17 cellular contexts compared by ENCODE assay signal in the genomic region with DNA sequence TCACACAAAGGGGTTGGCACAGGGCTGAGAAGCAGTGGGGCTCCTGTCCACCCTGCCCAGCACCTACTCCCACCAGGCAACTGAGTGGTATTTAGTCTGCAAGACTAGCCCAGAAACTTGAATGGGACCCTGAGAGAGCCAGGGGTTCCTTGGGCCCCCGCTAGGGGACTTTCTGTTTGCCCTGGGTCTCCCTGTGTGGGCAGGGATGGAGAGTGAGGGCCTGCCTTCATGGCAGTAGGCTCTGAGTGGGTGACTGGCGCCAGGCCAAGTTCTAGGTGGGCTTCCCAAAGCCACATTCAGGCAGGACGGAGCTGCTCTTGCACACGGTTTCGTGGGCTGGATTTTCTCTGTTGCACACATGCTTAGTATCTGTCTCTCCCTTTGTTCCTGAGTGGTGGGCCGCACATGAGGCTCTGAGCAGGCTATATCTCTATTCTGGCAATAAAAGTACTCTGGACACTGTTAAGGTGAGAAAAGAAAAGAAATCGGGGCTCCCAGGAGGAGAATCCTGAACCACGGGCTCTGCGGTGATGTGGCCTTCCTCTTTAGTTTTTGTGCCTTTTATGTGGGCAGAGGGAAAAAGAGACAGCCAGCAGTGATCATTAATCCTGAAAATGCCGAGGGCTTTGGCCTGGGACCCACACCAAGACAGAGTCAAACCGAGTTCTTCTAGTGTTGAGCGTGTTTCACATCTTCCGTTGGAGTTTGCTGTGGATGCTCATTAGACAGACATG. TPM values are rescaled to one million over a fixed set of nuclear protein-coding genes. Genes with fewer than 3 reads are reported as not detected.
DNase-seq lines count a peak whose midpoint lies in the region; ATAC-seq and TF ChIP-seq lines count a peak whose summit lies in the region.
"Had no signal": no experiment of that assay in that cellular context is flagged by ENCODE, and none has a peak within 500 bp of the region (broad histone marks: within the 10 kb centered on the region; RNA-seq: fewer than 3 reads in every experiment).

No MANE protein-coding gene starts in this region.

- H3K27me3 Mint-ChIP-seq in CD4-positive, CD25-positive, alpha-beta regulatory T cell, result no peaks in the 10 kb centered on the region
- H3K27me3 Mint-ChIP-seq in GM23338 (ENCODE audit: insufficient read depth, low read depth, poor library complexity), result no peaks in the 10 kb centered on the region
- H3K27me3 Mint-ChIP-seq in activated naive CD8-positive, alpha-beta T cell, result no peaks in the 10 kb centered on the region
- H3K27me3 Mint-ChIP-seq in osteocyte (ENCODE audit: unreplicated experiment), result peaks cover 36% of the 10 kb centered on the region

- H3K9me3 ChIP-seq in CD4-positive, CD25-positive, alpha-beta regulatory T cell (ENCODE audit: control insufficient read depth in 2 of 2, low read length in 2 of 2), result peaks cover 4 to 5% of the 10 kb centered on the region in 2 experiments
- H3K9me3 ChIP-seq: gastrocnemius medialis had no signal

- H3K9me3 Mint-ChIP-seq in CD4-positive, CD25-positive, alpha-beta regulatory T cell, result peaks cover 0 to 8% (median 0%) of the 10 kb centered on the region in 7 donors
- H3K9me3 Mint-ChIP-seq in GM23338 (peaks cover 9% of the 10 kb centered on the region), osteocyte (ENCODE audit: unreplicated experiment) (peaks cover 9% of the 10 kb centered on the region)
- H3K9me3 Mint-ChIP-seq in activated naive CD8-positive, alpha-beta T cell (ENCODE audit: low read depth), result no peaks in the 10 kb centered on the region

- no peak overlapping the region for H3K4me3 ChIP-seq in CD4-positive, CD25-positive, alpha-beta regulatory T cell (ENCODE audit: low read depth, low read length)
- no peak overlapping the region for H3K4me3 ChIP-seq in GM23338
- H3K4me3 ChIP-seq: gastrocnemius medialis, lower lobe of right lung, right atrium auricular region had no signal

- peaks cover 5% of the 10 kb centered on the region; the same call in 1 of the 2 replicates for H3K9me2 ChIP-seq in GM23338 (ENCODE audit: insufficient read depth)

- H3K36me3 Mint-ChIP-seq in CD4-positive, CD25-positive, alpha-beta regulatory T cell, result peaks cover 55% of the 10 kb centered on the region
- H3K36me3 Mint-ChIP-seq in GM23338 (ENCODE audit: low read depth) (no peaks in the 10 kb centered on the region; the same call in 2 of the 3 replicates), osteocyte (ENCODE audit: unreplicated experiment) (peaks cover 3% of the 10 kb centered on the region)
- H3K36me3 Mint-ChIP-seq in activated naive CD8-positive, alpha-beta T cell, result peaks cover 33% of the 10 kb centered on the region
- H3K36me3 Mint-ChIP-seq: CD8-positive, alpha-beta T cell had no signal

- no peaks in the 10 kb centered on the region for H3K27me3 ChIP-seq in CD4-positive, CD25-positive, alpha-beta regulatory T cell (ENCODE audit: control insufficient read depth, insufficient read depth, low read length)
- H3K27me3 ChIP-seq in GM23338 (ENCODE audit: insufficient read depth), result no peaks in the 10 kb centered on the region
- H3K27me3 ChIP-seq: gastrocnemius medialis, right atrium auricular region had no signal

- no peaks in the 10 kb centered on the region for H4K20me1 ChIP-seq in GM23338 (replicated peaks; ENCODE audit: insufficient read depth)

- peaks cover 42% of the 10 kb centered on the region for H3K36me3 ChIP-seq in CD4-positive, CD25-positive, alpha-beta regulatory T cell (ENCODE audit: control insufficient read depth, insufficient read depth, low read length)
- no peaks in the 10 kb centered on the region for H3K36me3 ChIP-seq in GM23338 (ENCODE audit: insufficient read depth)
- H3K36me3 ChIP-seq: gastrocnemius medialis, lower lobe of right lung, right atrium auricular region had no signal

- H3K27ac ChIP-seq in CD4-positive, CD25-positive, alpha-beta regulatory T cell (ENCODE audit: insufficient read depth, low read length, poor library complexity, severe bottlenecking), result peak overlapping the region; percentile 94
- no peak overlapping the region for H3K27ac ChIP-seq in GM23338 (ENCODE audit: low read depth)
- H3K27ac ChIP-seq: lower lobe of right lung, right atrium auricular region, RWPE1 had no signal

- no peaks in the 10 kb centered on the region for H3K79me2 ChIP-seq in GM23338 (replicated peaks; ENCODE audit: insufficient read depth)

- no peak for ATAC-seq in CD4-positive, CD25-positive, alpha-beta regulatory T cell (ENCODE audit: low read depth in 2 of 2)
- no peak for ATAC-seq in GM23338
- ATAC-seq in left cardiac atrium, result no peak
- ATAC-seq: CD8-positive, alpha-beta T cell; gastrocnemius medialis; lower lobe of right lung had no signal

- H3F3A ChIP-seq in GM23338 (replicated peaks; ENCODE audit: low read depth), result no peaks in the 10 kb centered on the region

- TF ChIP-seq CTCF in GM23338 (conservative IDR thresholded peaks at IDR 0.05; ENCODE audit: low read depth in 2 of 2), result no peak
- TF ChIP-seq CTCF in osteocyte (IDR thresholded peaks at IDR 0.05), result no peak
- no peak for TF ChIP-seq CTCF in GM10266 (IDR thresholded peaks at IDR 0.05; ENCODE audit: control insufficient read depth, insufficient read depth, low read depth, missing control alignments)

- H3K4me1 ChIP-seq in CD4-positive, CD25-positive, alpha-beta regulatory T cell (ENCODE audit: control insufficient read depth, insufficient read depth, low read length, poor library complexity, severe bottlenecking), result peaks cover 76% of the 10 kb centered on the region
- H3K4me1 ChIP-seq in GM23338 (ENCODE audit: insufficient read depth), result no peaks in the 10 kb centered on the region
- H3K4me1 ChIP-seq: right atrium auricular region had no signal

- H3K27ac Mint-ChIP-seq in CD4-positive, CD25-positive, alpha-beta regulatory T cell, result peak overlapping the region; percentile 74 to 95 (median 90)
- no peak overlapping the region for H3K27ac Mint-ChIP-seq in GM23338
- H3K27ac Mint-ChIP-seq in activated naive CD8-positive, alpha-beta T cell, result peak overlapping the region; percentile 41
- no peak overlapping the region for H3K27ac Mint-ChIP-seq in osteocyte (ENCODE audit: unreplicated experiment)
- H3K27ac Mint-ChIP-seq: CD8-positive, alpha-beta T cell; H9 had no signal

- peak overlapping the region; percentile 56; the same call in 1 of the 2 replicates for H2AFZ ChIP-seq in GM23338

- no peak overlapping the region for H3K4me3 Mint-ChIP-seq in CD4-positive, CD25-positive, alpha-beta regulatory T cell
- H3K4me3 Mint-ChIP-seq in GM23338 (no peak overlapping the region), osteocyte (ENCODE audit: unreplicated experiment) (no peak overlapping the region)
- H3K4me3 Mint-ChIP-seq in activated naive CD8-positive, alpha-beta T cell, result no peak overlapping the region
- H3K4me3 Mint-ChIP-seq: CD8-positive, alpha-beta T cell; H9 had no signal

- DNase-seq in CD4-positive, CD25-positive, alpha-beta regulatory T cell, result no peak
- DNase-seq in GM23338 (ENCODE audit: low spot score) (no peak), osteocyte (ENCODE audit: extremely low spot score, unreplicated experiment) (peak; percentile 80), putamen (ENCODE audit: low spot score) (no peak), GM10266 (ENCODE audit: extremely low spot score) (no peak), left cardiac atrium (no peak)
- DNase-seq: caudate nucleus; gastrocnemius medialis; H9; lower lobe of right lung; NCI-H82; stimulated activated naive CD4-positive, alpha-beta T cell treated with Interleukin-2 at 50 U/mL for 16 hours had no signal

- no peak overlapping the region for H3K4me2 ChIP-seq in GM23338

- intact Hi-C loops in left cardiac atrium (cut with DNase I), result no loop called here

- peaks cover 67 to 95% (median 84%) of the 10 kb centered on the region in 4 donors for H3K4me1 Mint-ChIP-seq in CD4-positive, CD25-positive, alpha-beta regulatory T cell
- H3K4me1 Mint-ChIP-seq in GM23338, result no peaks in the 10 kb centered on the region; the same call in 2 of the 3 replicates
- peaks cover 62% of the 10 kb centered on the region for H3K4me1 Mint-ChIP-seq in activated naive CD8-positive, alpha-beta T cell (ENCODE audit: low read depth)
- H3K4me1 Mint-ChIP-seq in osteocyte (ENCODE audit: unreplicated experiment), result peaks cover 7% of the 10 kb centered on the region
- H3K4me1 Mint-ChIP-seq: H9 had no signal

TF ChIP-seq in GM23338, 12 proteins besides CTCF, POLR2A, EP300 and RAD21:
- no peak for TF ChIP-seq EZH2phosphoT487 (IDR thresholded peaks at IDR 0.05; ENCODE audit: unreplicated experiment)
- TF ChIP-seq ZNF114 (CRISPR knock-in tag; IDR thresholded peaks at IDR 0.05), result no peak

RNA-seq across cellular contexts. Expression of a gene that starts 26.9 kb away (rescaled TPM):
- total RNA-seq in CD4-positive, CD25-positive, alpha-beta regulatory T cell, result 220 TPM
- polyA plus RNA-seq in CD4-positive, CD25-positive, alpha-beta regulatory T cell, result 100 to 1,000 TPM; 159 to 261 (median 179) TPM
- total RNA-seq in GM23338 (2014; rRNA removed; shearing (Covaris generic)), result not detected in 2 replicates
- polyA plus RNA-seq in GM23338 (2016; fragmentation: Nextera tagmentation; extraction: Ambion mirVana), result not detected in 2 replicates
- total RNA-seq in osteocyte (not detected in 2 replicates), left cardiac atrium (1 to 10 TPM; 2.7 to 6.3 TPM)
- total RNA-seq: H9 had no signal
- polyA plus RNA-seq: neural cell had no signal

RNA-seq across cellular contexts. Expression of a gene that starts 53.6 kb away (rescaled TPM):
- 168 TPM for total RNA-seq in CD4-positive, CD25-positive, alpha-beta regulatory T cell
- polyA plus RNA-seq in CD4-positive, CD25-positive, alpha-beta regulatory T cell, result 10 to 100 TPM; 63.6 to 88.2 (median 65.7) TPM
- total RNA-seq in GM23338 (2014; rRNA removed; shearing (Covaris generic)), result 54.7 and 90.5 TPM in 2 replicates
- 257 and 281 TPM in 2 replicates for polyA plus RNA-seq in GM23338 (2016; fragmentation: Nextera tagmentation; extraction: Ambion mirVana)
- total RNA-seq in osteocyte, result 73.4 and 80.1 TPM in 2 replicates
- 10 to 100 TPM; 58.6 to 80.3 TPM for total RNA-seq in left cardiac atrium

RNA-seq across cellular contexts. Expression of a gene that starts 57.9 kb away (rescaled TPM):
- total RNA-seq in CD4-positive, CD25-positive, alpha-beta regulatory T cell, result 17.7 TPM
- polyA plus RNA-seq in CD4-positive, CD25-positive, alpha-beta regulatory T cell, result 10 to 100 TPM in 1 of 4 donors, 1 to 10 TPM in 3; 9.1 to 13.4 (median 9.5) TPM
- 1.1 and 1.6 TPM in 2 replicates for total RNA-seq in GM23338 (2014; rRNA removed; shearing (Covaris generic))
- polyA plus RNA-seq in GM23338 (2016; fragmentation: Nextera tagmentation; extraction: Ambion mirVana), result 1.9 and 2.2 TPM in 2 replicates
- 0.40 and 0.44 TPM in 2 replicates for total RNA-seq in osteocyte
- 10 to 100 TPM; 10.9 to 15.7 TPM for total RNA-seq in left cardiac atrium
- polyA plus RNA-seq: neural cell had no signal

Comparison
In these comparisons a context has a peak if more than half of its experiments do, and no peak if none do; other contexts are left out.
1. H3K27ac Mint-ChIP-seq: peak in CD4-positive, CD25-positive, alpha-beta regulatory T cell (3 of 3) and activated naive CD8-positive, alpha-beta T cell (single experiment); none in GM23338 (single experiment) and osteocyte (single experiment).
2. RNA of a gene that starts 26.9 kb away (total RNA-seq): 220 TPM in CD4-positive, CD25-positive, alpha-beta regulatory T cell (single experiment); 2.7 to 6.3 TPM in left cardiac atrium, not detected in GM23338 and not detected in osteocyte; every median in the first group is over 10 times any median in the second.